12 cellular contexts compared by ENCODE assay signal in genomic region chr10:73867871-73868631, GRCh38. TPM values are rescaled to one million over a fixed set of nuclear protein-coding genes. Genes with fewer than 3 reads are reported as not detected.
DNase-seq lines count a peak whose midpoint lies in the region.
"Had no signal": no experiment of that assay in that cellular context is flagged by ENCODE, and none has a peak within 500 bp of the region (broad histone marks: within the 10 kb centered on the region; RNA-seq: fewer than 3 reads in every experiment).

No MANE protein-coding gene starts in this region.

- H3K27ac Mint-ChIP-seq in T-helper 1 cell treated with Interleukin-12 subunit alpha and Interleukin-12 subunit beta and Interleukin-4 antibody, amounts not matched to agents 30 μg/mL and 1 μg/mL, for 36 hours: peak overlapping the region; percentile 49
- peak overlapping the region; percentile 91 for H3K27ac Mint-ChIP-seq in activated naive CD8-positive, alpha-beta T cell treated with anti-CD3 and anti-CD28 coated beads for 36 hours

- peak overlapping the region; percentile 76 for H3K27ac ChIP-seq in stomach smooth muscle (ENCODE audit: low read length)
- H3K27ac ChIP-seq: 22Rv1 had no signal

- H3K4me3 ChIP-seq in iPS-15b (ENCODE audit: low read depth, low read length): no peak overlapping the region
- peak overlapping the region; percentile 36 to 54 for H3K4me3 ChIP-seq in stomach smooth muscle (ENCODE audit: low read length in 2 of 2)

- no peaks in the 10 kb centered on the region for H3K27me3 Mint-ChIP-seq in T-helper 1 cell treated with Interleukin-12 subunit alpha and Interleukin-12 subunit beta and Interleukin-4 antibody, amounts not matched to agents 30 μg/mL and 1 μg/mL, for 36 hours (ENCODE audit: low read depth)
- no peaks in the 10 kb centered on the region for H3K27me3 Mint-ChIP-seq in activated naive CD8-positive, alpha-beta T cell treated with anti-CD3 and anti-CD28 coated beads for 36 hours

- no peaks in the 10 kb centered on the region for H3K9me3 Mint-ChIP-seq in T-helper 1 cell treated with Interleukin-12 subunit alpha and Interleukin-12 subunit beta and Interleukin-4 antibody, amounts not matched to agents 30 μg/mL and 1 μg/mL, for 36 hours
- H3K9me3 Mint-ChIP-seq in activated naive CD8-positive, alpha-beta T cell treated with anti-CD3 and anti-CD28 coated beads for 36 hours: no peaks in the 10 kb centered on the region

- no peaks in the 10 kb centered on the region for H3K9me3 ChIP-seq in iPS-15b (ENCODE audit: control insufficient read depth, insufficient read depth, low read length)
- no peaks in the 10 kb centered on the region for H3K9me3 ChIP-seq in stomach smooth muscle (ENCODE audit: control insufficient read depth in 2 of 2, low read length in 2 of 2)

- peaks cover 2% of the 10 kb centered on the region for H3K4me1 ChIP-seq in iPS-15b (ENCODE audit: control insufficient read depth, insufficient read depth, low read length)
- peaks cover 98% of the 10 kb centered on the region for H3K4me1 ChIP-seq in stomach smooth muscle (ENCODE audit: control insufficient read depth, insufficient read depth, low read length)

- H3K4me1 Mint-ChIP-seq in T-helper 1 cell treated with Interleukin-12 subunit alpha and Interleukin-12 subunit beta and Interleukin-4 antibody, amounts not matched to agents 30 μg/mL and 1 μg/mL, for 36 hours (ENCODE audit: low read depth): peaks cover 78% of the 10 kb centered on the region
- peaks cover 76% of the 10 kb centered on the region for H3K4me1 Mint-ChIP-seq in activated naive CD8-positive, alpha-beta T cell treated with anti-CD3 and anti-CD28 coated beads for 36 hours

- H3K27me3 ChIP-seq in iPS-15b (ENCODE audit: control insufficient read depth, insufficient read depth, low read length): no peaks in the 10 kb centered on the region
- no peaks in the 10 kb centered on the region for H3K27me3 ChIP-seq in stomach smooth muscle (ENCODE audit: control insufficient read depth in 1 of 2, insufficient read depth in 2 of 2, low read length in 2 of 2)

- no peak for DNase-seq in T-helper 1 cell
- no peak for DNase-seq in activated naive CD8-positive, alpha-beta T cell treated with anti-CD3 and anti-CD28 coated beads for 36 hours
- DNase-seq in mucosa of gallbladder (ENCODE audit: low spot score): no peak
- DNase-seq in HCEC 1CT: no peak
- no peak for DNase-seq in NCI-H1417 treated with DMSO at 0.1 percent for 48 hours (lab: John Stamatoyannopoulos, UW)
- DNase-seq: NCI-H345; stimulated activated CD4-positive, alpha-beta T cell treated with anti-CD3 and anti-CD28 coated beads, Interleukin-2, amount 100 ng/mL, for 24 hours; stimulated activated naive CD8-positive, alpha-beta T cell treated with anti-CD3 and anti-CD28 coated beads, Interleukin-15, Interleukin-2, amounts not matched to agents 100 U/mL and 50 U/mL, for 24 hours had no signal

- H3K36me3 Mint-ChIP-seq in T-helper 1 cell treated with Interleukin-12 subunit alpha and Interleukin-12 subunit beta and Interleukin-4 antibody, amounts not matched to agents 30 μg/mL and 1 μg/mL, for 36 hours (ENCODE audit: low read depth): peaks cover 42% of the 10 kb centered on the region
- peaks cover 23% of the 10 kb centered on the region for H3K36me3 Mint-ChIP-seq in activated naive CD8-positive, alpha-beta T cell treated with anti-CD3 and anti-CD28 coated beads for 36 hours

- H3K36me3 ChIP-seq in iPS-15b (ENCODE audit: control insufficient read depth, insufficient read depth, low read length) (peaks cover 32% of the 10 kb centered on the region), stomach smooth muscle (ENCODE audit: control insufficient read depth in 2 of 2, insufficient read depth in 2 of 2, low read length in 2 of 2) (peaks cover 27 to 37% of the 10 kb centered on the region in 2 donors)

- no peak overlapping the region for H3K4me3 Mint-ChIP-seq in T-helper 1 cell treated with Interleukin-12 subunit alpha and Interleukin-12 subunit beta and Interleukin-4 antibody, amounts not matched to agents 30 μg/mL and 1 μg/mL, for 36 hours
- H3K4me3 Mint-ChIP-seq in activated naive CD8-positive, alpha-beta T cell treated with anti-CD3 and anti-CD28 coated beads for 36 hours: no peak overlapping the region

- H3K9ac ChIP-seq in iPS-15b (ENCODE audit: low read depth, low read length): peak overlapping the region; percentile 12
- H3K9ac ChIP-seq in stomach smooth muscle (ENCODE audit: low read length in 2 of 2): peak overlapping the region; percentile 36 to 49

RNA-seq across cellular contexts. Expression of gene CAMK2G, which starts 6.3 kb away (rescaled TPM):
- total RNA-seq in activated naive CD8-positive, alpha-beta T cell treated with anti-CD3 and anti-CD28 coated beads for 36 hours: 10 to 100 TPM; 16.5 to 17.4 TPM
- total RNA-seq in mucosa of gallbladder: 43.7 TPM

RNA-seq across cellular contexts. Expression of gene PLAU, which starts 42.9 kb away (rescaled TPM):
- under 1 TPM in 1 of 2 experiments, not detected in 1; 0.12 TPM for total RNA-seq in activated naive CD8-positive, alpha-beta T cell treated with anti-CD3 and anti-CD28 coated beads for 36 hours
- 15.5 TPM for total RNA-seq in mucosa of gallbladder

RNA-seq across cellular contexts. Expression of gene NDST2, which starts 56.7 kb away (rescaled TPM):
- 10 to 100 TPM; 45.9 to 49.7 TPM for total RNA-seq in activated naive CD8-positive, alpha-beta T cell treated with anti-CD3 and anti-CD28 coated beads for 36 hours
- 41.9 TPM for total RNA-seq in mucosa of gallbladder

Comparison
In these comparisons a context has a peak if more than half of its experiments do, and no peak if none do; other contexts are left out.
1. RNA of gene PLAU, which starts 42.9 kb away (total RNA-seq): 15.5 TPM in mucosa of gallbladder (single experiment); 0.12 TPM in activated naive CD8-positive, alpha-beta T cell treated with anti-CD3 and anti-CD28 coated beads for 36 hours; every median in the first group is over 10 times any median in the second.